ENCODE assay signal across 1 cellular context in genomic region chr3:10392244-10392643, GRCh38.
TF ChIP-seq lines count a peak whose summit lies in the region.

No MANE protein-coding gene starts in this region.

TF ChIP-seq in K562, 482 proteins besides CTCF, POLR2A, EP300 and RAD21 (continued from another document):
- no peak for TF ChIP-seq ZBTB12 (CRISPR knock-in tag; IDR thresholded peaks at IDR 0.05)
- no peak for TF ChIP-seq TAL1 (IDR thresholded peaks at IDR 0.05)
- TF ChIP-seq ZBTB34 (CRISPR knock-in tag; IDR thresholded peaks at IDR 0.05): no peak
- no peak for TF ChIP-seq ATF6 (CRISPR knock-in tag; IDR thresholded peaks at IDR 0.05)
- no peak for TF ChIP-seq ELF1 (tag; IDR thresholded peaks at IDR 0.05)
- TF ChIP-seq CEBPB (tag; IDR thresholded peaks at IDR 0.05): no peak
- TF ChIP-seq ETV6 (IDR thresholded peaks at IDR 0.05; ENCODE audit: borderline replicate concordance in 1 of 2, low read depth in 2 of 2, low read length in 1 of 2): no peak
- TF ChIP-seq ETV6 (CRISPR knock-in tag; IDR thresholded peaks at IDR 0.05; ENCODE audit: borderline replicate concordance): no peak
- no peak for TF ChIP-seq MBD1 (CRISPR knock-in tag; IDR thresholded peaks at IDR 0.05)
- TF ChIP-seq CBX3 (IDR thresholded peaks at IDR 0.05; ENCODE audit: borderline replicate concordance in 1 of 2, low read length in 2 of 2): no peak
- no peak for TF ChIP-seq HNRNPLL (IDR thresholded peaks at IDR 0.05; ENCODE audit: low read depth, low read length, poor library complexity, severe bottlenecking)
- no peak for TF ChIP-seq BMI1 (IDR thresholded peaks at IDR 0.05; ENCODE audit: low read length)
- TF ChIP-seq SRSF9 (IDR thresholded peaks at IDR 0.05; ENCODE audit: borderline replicate concordance, low read depth, low read length): no peak
- TF ChIP-seq ETS1 (conservative IDR thresholded peaks at IDR 0.05; ENCODE audit: control insufficient read depth, low read depth, low read length): no peak
- TF ChIP-seq NCOA2 (IDR thresholded peaks at IDR 0.05; ENCODE audit: partially characterized antibody in 2 of 2): no peak
- TF ChIP-seq ZNF395 (CRISPR knock-in tag; IDR thresholded peaks at IDR 0.05): no peak
TF ChIP-seq in K562: peak in this region for 0.
